Comparison of ENCODE assay signal across 1 cellular context in the genomic region with DNA sequence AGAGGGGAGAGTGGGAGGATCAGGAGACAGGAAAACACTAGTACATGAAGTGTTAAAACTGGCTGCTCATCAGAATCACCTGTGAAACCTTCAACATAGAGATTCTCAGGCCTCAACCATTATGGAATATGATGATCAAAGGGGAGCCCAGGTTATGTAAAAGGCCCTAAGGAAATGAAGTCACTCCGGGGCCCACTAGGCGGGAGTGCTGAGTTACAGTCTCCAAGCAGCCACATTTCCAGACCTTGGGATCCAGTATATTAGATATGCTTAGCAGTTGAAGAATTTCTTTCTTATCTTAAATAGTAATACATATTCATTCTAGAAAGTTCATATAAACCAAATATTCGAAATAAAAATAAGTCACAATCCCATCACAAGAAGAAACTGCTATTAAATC.
A peak's percentile ranks its signal among the peaks of the same experiment; 100 is the strongest.
TF ChIP-seq lines count a peak whose summit lies in the region.

No MANE protein-coding gene starts in this region.

TF ChIP-seq in HepG2, 621 proteins besides CTCF, POLR2A, EP300 and RAD21:
- TF ChIP-seq SP5 (CRISPR knock-in tag; IDR thresholded peaks at IDR 0.05; ENCODE audit: borderline replicate concordance, low read depth) (no peak), KMT2A (CRISPR knock-in tag; IDR thresholded peaks at IDR 0.05) (no peak), RELA (CRISPR knock-in tag; IDR thresholded peaks at IDR 0.05) (no peak), STAG1 (CRISPR knock-in tag; IDR thresholded peaks at IDR 0.05) (peak; percentile 34), ZNF614 (CRISPR knock-in tag; IDR thresholded peaks at IDR 0.05; ENCODE audit: borderline replicate concordance) (no peak), ZNF510 (CRISPR knock-in tag; IDR thresholded peaks at IDR 0.05; ENCODE audit: low read depth) (no peak)
- TF ChIP-seq, protein P1, sequence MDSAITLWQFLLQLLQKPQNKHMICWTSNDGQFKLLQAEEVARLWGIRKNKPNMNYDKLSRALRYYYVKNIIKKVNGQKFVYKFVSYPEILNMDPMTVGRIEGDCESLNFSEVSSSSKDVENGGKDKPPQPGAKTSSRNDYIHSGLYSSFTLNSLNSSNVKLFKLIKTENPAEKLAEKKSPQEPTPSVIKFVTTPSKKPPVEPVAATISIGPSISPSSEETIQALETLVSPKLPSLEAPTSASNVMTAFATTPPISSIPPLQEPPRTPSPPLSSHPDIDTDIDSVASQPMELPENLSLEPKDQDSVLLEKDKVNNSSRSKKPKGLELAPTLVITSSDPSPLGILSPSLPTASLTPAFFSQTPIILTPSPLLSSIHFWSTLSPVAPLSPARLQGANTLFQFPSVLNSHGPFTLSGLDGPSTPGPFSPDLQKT (CRISPR knock-in tag; IDR thresholded peaks at IDR 0.05; ENCODE audit: borderline replicate concordance) = no peak
